Comparison of ENCODE assay signal across 17 cellular contexts in genomic region chr7:108147031-108147563, GRCh38. TPM values are rescaled to one million over a fixed set of nuclear protein-coding genes. Genes with fewer than 3 reads are reported as not detected.
A peak's percentile ranks its signal among the peaks of the same experiment; 100 is the strongest.
DNase-seq lines count a peak whose midpoint lies in the region; ATAC-seq and TF ChIP-seq lines count a peak whose summit lies in the region.
"Had no signal": no experiment of that assay in that cellular context is flagged by ENCODE, and none has a peak within 500 bp of the region (broad histone marks: within the 10 kb centered on the region; RNA-seq: fewer than 3 reads in every experiment).

No MANE protein-coding gene starts in this region.

- no peaks in the 10 kb centered on the region for H3K9me3 ChIP-seq in stomach
- H3K9me3 ChIP-seq: ascending aorta, gastroesophageal sphincter had no signal

- TF ChIP-seq EP300 in stomach (IDR thresholded peaks at IDR 0.05) = no peak

- peaks cover 0 to 10% (median 6%) of the 10 kb centered on the region in 4 donors for H3K4me1 ChIP-seq in stomach
- H3K4me1 ChIP-seq: ascending aorta had no signal

- ATAC-seq in left lobe of liver = peak; percentile 81
- ATAC-seq: gastroesophageal sphincter had no signal

- no peak overlapping the region for H3K4me3 ChIP-seq in stomach
- no peak overlapping the region for H3K4me3 ChIP-seq in lower leg skin (ENCODE audit: low read depth, poor library complexity, severe bottlenecking)
- H3K4me3 ChIP-seq: ascending aorta, coronary artery, gastroesophageal sphincter had no signal

- no peaks in the 10 kb centered on the region for H3K27me3 ChIP-seq in stomach
- H3K27me3 ChIP-seq: ascending aorta, gastroesophageal sphincter had no signal

- intact Hi-C loops in stomach (cut with DNase I; ENCODE audit: low total_unique reads) (loop anchor here (10.0 kb wide), 1 partner anchor 272 kb away; no protein-coding TSS in a partner anchor), lower leg skin (cut with DNase I; ENCODE audit: low total_unique reads) (loop anchor here (5.0 kb wide), 1 partner anchor 40 kb away; no protein-coding TSS in a partner anchor)

- WGBS in stomach, 5 donors = 72 to 82% (median 76%) methylated on average over 6 of the region's 6 CpGs
- 82% methylated on average over 6 of the region's 6 CpGs for WGBS in lower leg skin, 2 donors

- TF ChIP-seq POLR2A in stomach (IDR thresholded peaks at IDR 0.05) (no peak), lower leg skin (IDR thresholded peaks at IDR 0.05) (no peak)

- no peaks in the 10 kb centered on the region for H3K36me3 ChIP-seq in stomach
- H3K36me3 ChIP-seq: ascending aorta, gastroesophageal sphincter had no signal

- no peak overlapping the region for H3K27ac ChIP-seq in stomach
- H3K27ac ChIP-seq: ascending aorta, coronary artery had no signal

- DNase-seq in DMS79 (lab: John Stamatoyannopoulos, UW) = peak; percentile 92
- peak; percentile 45 for DNase-seq in NCI-H1694 (lab: John Stamatoyannopoulos, UW)
- DNase-seq in NCI-H510A treated with DMSO at 0.1 percent for 48 hours (lab: John Stamatoyannopoulos, UW) = peak; percentile 92
- DNase-seq in left lobe of liver (ENCODE audit: low spot score) = peak; percentile 50
- no peak for DNase-seq in A172 (ENCODE audit: low spot score)
- no peak for DNase-seq in inferior parietal cortex (ENCODE audit: extremely low spot score)
- no peak for DNase-seq in stomach
- no peak for DNase-seq in lower leg skin (ENCODE audit: low spot score in 2 of 2)
- DNase-seq: activated naive CD4-positive, alpha-beta T cell; Kasumi-1; NCI-H526 treated with DMSO at 0.1 percent for 48 hours; RPMI8226 had no signal

- no peak for TF ChIP-seq CTCF in stomach (IDR thresholded peaks at IDR 0.05)
- TF ChIP-seq CTCF in lower leg skin (IDR thresholded peaks at IDR 0.05) = no peak

RNA-seq across cellular contexts. Expression of gene LAMB4, which starts 16.9 kb away (rescaled TPM):
- total RNA-seq in left lobe of liver = not detected
- 0.19 TPM in 1 of 2 replicates, not detected in the other for total RNA-seq in A172 (2014; rRNA removed; shearing (Covaris generic))
- total RNA-seq in stomach = 1 to 10 TPM in 1 of 5 donors, under 1 TPM in 2, not detected in 2; under 0.01 to 8.5 (median 0.18) TPM
- polyA plus RNA-seq in stomach = 1 to 10 TPM in 2 of 3 donors, under 1 TPM in 1; 0.68 to 3.6 (median 2.7) TPM
- total RNA-seq in lower leg skin = 100 to 1,000 TPM; 125 to 306 (median 156) TPM
- total RNA-seq: ascending aorta; subcutaneous adipose tissue; T-helper 1 cell treated with Interleukin-12 subunit alpha and Interleukin-12 subunit beta and Interleukin-4 antibody, amounts not matched to agents 30 ng/mL and 1 ng/mL, for 36 hours had no signal

Comparison
In these comparisons a context has a peak if more than half of its experiments do, and no peak if none do; other contexts are left out.
1. DNase-seq: peak in DMS79 (single experiment), NCI-H1694 (single experiment), NCI-H510A treated with DMSO at 0.1 percent for 48 hours (single experiment) and left lobe of liver (single experiment); none in A172 (single experiment), inferior parietal cortex (single experiment), stomach (single experiment) and lower leg skin (0 of 2).
2. RNA of gene LAMB4, which starts 16.9 kb away (total RNA-seq): 125 to 306 TPM in lower leg skin; not detected in left lobe of liver (single experiment), 0.19 TPM in A172 and under 0.01 to 8.5 TPM in stomach; every median in the first group is over 10 times any median in the second.